Comparison of ENCODE assay signal across 2 cellular contexts in the genomic region with DNA sequence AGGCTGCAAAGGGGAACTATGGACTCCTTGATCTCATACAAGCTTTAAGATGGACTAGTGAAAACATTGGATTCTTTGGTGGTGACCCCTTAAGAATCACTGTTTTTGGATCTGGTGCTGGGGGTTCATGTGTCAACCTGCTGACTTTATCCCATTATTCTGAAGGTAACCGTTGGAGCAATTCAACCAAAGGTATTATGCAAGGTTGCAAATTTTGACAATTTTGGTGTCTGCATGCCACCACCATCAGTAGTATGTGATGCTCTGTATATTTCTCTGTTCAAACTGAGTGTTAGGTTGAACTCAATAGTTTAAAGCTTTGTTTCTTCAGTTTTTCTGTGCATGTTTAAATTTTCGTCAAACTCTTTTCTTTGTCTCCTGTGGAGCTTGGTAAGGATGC.
TF ChIP-seq lines count a peak whose summit lies in the region.

No MANE protein-coding gene starts in this region.

TF ChIP-seq in HepG2, 621 proteins besides CTCF, POLR2A, EP300 and RAD21 (continued from another document):
- TF ChIP-seq, protein P1, sequence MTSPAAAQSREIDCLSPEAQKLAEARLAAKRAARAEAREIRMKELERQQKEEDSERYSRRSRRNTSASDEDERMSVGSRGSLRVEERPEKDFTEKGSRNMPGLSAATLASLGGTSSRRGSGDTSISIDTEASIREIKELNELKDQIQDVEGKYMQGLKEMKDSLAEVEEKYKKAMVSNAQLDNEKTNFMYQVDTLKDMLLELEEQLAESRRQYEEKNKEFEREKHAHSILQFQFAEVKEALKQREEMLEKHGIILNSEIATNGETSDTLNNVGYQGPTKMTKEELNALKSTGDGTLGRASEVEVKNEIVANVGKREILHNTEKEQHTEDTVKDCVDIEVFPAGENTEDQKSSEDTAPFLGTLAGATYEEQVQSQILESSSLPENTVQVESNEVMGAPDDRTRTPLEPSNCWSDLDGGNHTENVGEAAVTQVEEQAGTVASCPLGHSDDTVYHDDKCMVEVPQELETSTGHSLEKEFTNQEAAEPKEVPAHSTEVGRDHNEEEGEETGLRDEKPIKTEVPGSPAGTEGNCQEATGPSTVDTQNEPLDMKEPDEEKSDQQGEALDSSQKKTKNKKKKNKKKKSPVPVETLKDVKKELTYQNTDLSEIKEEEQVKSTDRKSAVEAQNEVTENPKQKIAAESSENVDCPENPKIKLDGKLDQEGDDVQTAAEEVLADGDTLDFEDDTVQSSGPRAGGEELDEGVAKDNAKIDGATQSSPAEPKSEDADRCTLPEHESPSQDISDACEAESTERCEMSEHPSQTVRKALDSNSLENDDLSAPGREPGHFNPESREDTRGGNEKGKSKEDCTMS (CRISPR knock-in tag; conservative IDR thresholded peaks at IDR 0.05), result no peak
- TF ChIP-seq MIER3 (CRISPR knock-in tag; IDR thresholded peaks at IDR 0.05; ENCODE audit: borderline replicate concordance) (no peak), MAFK (conservative IDR thresholded peaks at IDR 0.05 in 1 of 2, IDR thresholded peaks at IDR 0.05 in 1 of 2; ENCODE audit: low read length in 2 of 2) (peak; percentile 72 to 81), NFIC (IDR thresholded peaks at IDR 0.05; ENCODE audit: low read length) (no peak), ZNF672 (CRISPR knock-in tag; IDR thresholded peaks at IDR 0.05) (no peak), ZNF33A (CRISPR knock-in tag; IDR thresholded peaks at IDR 0.05; ENCODE audit: borderline replicate concordance) (no peak), RBFOX2 (IDR thresholded peaks at IDR 0.05; ENCODE audit: low read depth, low read length) (no peak), HCFC1 (IDR thresholded peaks at IDR 0.05; ENCODE audit: low read depth, low read length) (no peak), SNAPC2 (CRISPR knock-in tag; IDR thresholded peaks at IDR 0.05) (no peak), KDM5A (IDR thresholded peaks at IDR 0.05; ENCODE audit: borderline replicate concordance, low read length) (no peak), ZNF10 (CRISPR knock-in tag; IDR thresholded peaks at IDR 0.05; ENCODE audit: borderline replicate concordance, low read depth) (no peak), MAFF (IDR thresholded peaks at IDR 0.05; ENCODE audit: low read depth, low read length) (peak; percentile 82)
- TF ChIP-seq, protein P2, sequence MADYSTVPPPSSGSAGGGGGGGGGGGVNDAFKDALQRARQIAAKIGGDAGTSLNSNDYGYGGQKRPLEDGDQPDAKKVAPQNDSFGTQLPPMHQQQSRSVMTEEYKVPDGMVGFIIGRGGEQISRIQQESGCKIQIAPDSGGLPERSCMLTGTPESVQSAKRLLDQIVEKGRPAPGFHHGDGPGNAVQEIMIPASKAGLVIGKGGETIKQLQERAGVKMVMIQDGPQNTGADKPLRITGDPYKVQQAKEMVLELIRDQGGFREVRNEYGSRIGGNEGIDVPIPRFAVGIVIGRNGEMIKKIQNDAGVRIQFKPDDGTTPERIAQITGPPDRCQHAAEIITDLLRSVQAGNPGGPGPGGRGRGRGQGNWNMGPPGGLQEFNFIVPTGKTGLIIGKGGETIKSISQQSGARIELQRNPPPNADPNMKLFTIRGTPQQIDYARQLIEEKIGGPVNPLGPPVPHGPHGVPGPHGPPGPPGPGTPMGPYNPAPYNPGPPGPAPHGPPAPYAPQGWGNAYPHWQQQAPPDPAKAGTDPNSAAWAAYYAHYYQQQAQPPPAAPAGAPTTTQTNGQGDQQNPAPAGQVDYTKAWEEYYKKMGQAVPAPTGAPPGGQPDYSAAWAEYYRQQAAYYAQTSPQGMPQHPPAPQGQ (CRISPR knock-in tag; IDR thresholded peaks at IDR 0.05; ENCODE audit: borderline replicate concordance), result no peak
- TF ChIP-seq, protein P3, sequence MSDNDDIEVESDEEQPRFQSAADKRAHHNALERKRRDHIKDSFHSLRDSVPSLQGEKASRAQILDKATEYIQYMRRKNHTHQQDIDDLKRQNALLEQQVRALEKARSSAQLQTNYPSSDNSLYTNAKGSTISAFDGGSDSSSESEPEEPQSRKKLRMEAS (IDR thresholded peaks at IDR 0.05), result no peak
TF ChIP-seq in HepG2: peak in this region for 2.

TF ChIP-seq in K562, 482 proteins besides CTCF, POLR2A, EP300 and RAD21 (continued from another document):
- TF ChIP-seq, protein P4, sequence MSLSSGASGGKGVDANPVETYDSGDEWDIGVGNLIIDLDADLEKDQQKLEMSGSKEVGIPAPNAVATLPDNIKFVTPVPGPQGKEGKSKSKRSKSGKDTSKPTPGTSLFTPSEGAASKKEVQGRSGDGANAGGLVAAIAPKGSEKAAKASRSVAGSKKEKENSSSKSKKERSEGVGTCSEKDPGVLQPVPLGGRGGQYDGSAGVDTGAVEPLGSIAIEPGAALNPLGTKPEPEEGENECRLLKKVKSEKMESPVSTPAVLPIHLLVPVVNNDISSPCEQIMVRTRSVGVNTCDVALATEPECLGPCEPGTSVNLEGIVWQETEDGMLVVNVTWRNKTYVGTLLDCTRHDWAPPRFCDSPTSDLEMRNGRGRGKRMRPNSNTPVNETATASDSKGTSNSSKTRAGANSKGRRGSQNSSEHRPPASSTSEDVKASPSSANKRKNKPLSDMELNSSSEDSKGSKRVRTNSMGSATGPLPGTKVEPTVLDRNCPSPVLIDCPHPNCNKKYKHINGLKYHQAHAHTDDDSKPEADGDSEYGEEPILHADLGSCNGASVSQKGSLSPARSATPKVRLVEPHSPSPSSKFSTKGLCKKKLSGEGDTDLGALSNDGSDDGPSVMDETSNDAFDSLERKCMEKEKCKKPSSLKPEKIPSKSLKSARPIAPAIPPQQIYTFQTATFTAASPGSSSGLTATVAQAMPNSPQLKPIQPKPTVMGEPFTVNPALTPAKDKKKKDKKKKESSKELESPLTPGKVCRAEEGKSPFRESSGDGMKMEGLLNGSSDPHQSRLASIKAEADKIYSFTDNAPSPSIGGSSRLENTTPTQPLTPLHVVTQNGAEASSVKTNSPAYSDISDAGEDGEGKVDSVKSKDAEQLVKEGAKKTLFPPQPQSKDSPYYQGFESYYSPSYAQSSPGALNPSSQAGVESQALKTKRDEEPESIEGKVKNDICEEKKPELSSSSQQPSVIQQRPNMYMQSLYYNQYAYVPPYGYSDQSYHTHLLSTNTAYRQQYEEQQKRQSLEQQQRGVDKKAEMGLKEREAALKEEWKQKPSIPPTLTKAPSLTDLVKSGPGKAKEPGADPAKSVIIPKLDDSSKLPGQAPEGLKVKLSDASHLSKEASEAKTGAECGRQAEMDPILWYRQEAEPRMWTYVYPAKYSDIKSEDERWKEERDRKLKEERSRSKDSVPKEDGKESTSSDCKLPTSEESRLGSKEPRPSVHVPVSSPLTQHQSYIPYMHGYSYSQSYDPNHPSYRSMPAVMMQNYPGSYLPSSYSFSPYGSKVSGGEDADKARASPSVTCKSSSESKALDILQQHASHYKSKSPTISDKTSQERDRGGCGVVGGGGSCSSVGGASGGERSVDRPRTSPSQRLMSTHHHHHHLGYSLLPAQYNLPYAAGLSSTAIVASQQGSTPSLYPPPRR (CRISPR knock-in tag; IDR thresholded peaks at IDR 0.05; ENCODE audit: borderline replicate concordance), result no peak
- peak; percentile 19; the same call in 1 of the 2 replicates for TF ChIP-seq MAFF (IDR thresholded peaks at IDR 0.05; ENCODE audit: low read length)
- 0 out of 2 replicates have a peak, but pooled peaks have one; percentile 11 for TF ChIP-seq C11orf30 (IDR thresholded peaks at IDR 0.05; ENCODE audit: low read depth)
- TF ChIP-seq ZNF431 (CRISPR knock-in tag; IDR thresholded peaks at IDR 0.05), result no peak
- no peak for TF ChIP-seq GTF2E2 (tag; IDR thresholded peaks at IDR 0.05)
- TF ChIP-seq, protein P5, sequence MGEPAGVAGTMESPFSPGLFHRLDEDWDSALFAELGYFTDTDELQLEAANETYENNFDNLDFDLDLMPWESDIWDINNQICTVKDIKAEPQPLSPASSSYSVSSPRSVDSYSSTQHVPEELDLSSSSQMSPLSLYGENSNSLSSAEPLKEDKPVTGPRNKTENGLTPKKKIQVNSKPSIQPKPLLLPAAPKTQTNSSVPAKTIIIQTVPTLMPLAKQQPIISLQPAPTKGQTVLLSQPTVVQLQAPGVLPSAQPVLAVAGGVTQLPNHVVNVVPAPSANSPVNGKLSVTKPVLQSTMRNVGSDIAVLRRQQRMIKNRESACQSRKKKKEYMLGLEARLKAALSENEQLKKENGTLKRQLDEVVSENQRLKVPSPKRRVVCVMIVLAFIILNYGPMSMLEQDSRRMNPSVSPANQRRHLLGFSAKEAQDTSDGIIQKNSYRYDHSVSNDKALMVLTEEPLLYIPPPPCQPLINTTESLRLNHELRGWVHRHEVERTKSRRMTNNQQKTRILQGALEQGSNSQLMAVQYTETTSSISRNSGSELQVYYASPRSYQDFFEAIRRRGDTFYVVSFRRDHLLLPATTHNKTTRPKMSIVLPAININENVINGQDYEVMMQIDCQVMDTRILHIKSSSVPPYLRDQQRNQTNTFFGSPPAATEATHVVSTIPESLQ (CRISPR knock-in tag; IDR thresholded peaks at IDR 0.05), result no peak
- TF ChIP-seq ZNF551 (CRISPR knock-in tag; IDR thresholded peaks at IDR 0.05), result no peak
- TF ChIP-seq, protein P6, sequence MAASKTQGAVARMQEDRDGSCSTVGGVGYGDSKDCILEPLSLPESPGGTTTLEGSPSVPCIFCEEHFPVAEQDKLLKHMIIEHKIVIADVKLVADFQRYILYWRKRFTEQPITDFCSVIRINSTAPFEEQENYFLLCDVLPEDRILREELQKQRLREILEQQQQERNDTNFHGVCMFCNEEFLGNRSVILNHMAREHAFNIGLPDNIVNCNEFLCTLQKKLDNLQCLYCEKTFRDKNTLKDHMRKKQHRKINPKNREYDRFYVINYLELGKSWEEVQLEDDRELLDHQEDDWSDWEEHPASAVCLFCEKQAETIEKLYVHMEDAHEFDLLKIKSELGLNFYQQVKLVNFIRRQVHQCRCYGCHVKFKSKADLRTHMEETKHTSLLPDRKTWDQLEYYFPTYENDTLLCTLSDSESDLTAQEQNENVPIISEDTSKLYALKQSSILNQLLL (CRISPR knock-in tag; IDR thresholded peaks at IDR 0.05; ENCODE audit: borderline replicate concordance), result no peak
- TF ChIP-seq, protein P7, sequence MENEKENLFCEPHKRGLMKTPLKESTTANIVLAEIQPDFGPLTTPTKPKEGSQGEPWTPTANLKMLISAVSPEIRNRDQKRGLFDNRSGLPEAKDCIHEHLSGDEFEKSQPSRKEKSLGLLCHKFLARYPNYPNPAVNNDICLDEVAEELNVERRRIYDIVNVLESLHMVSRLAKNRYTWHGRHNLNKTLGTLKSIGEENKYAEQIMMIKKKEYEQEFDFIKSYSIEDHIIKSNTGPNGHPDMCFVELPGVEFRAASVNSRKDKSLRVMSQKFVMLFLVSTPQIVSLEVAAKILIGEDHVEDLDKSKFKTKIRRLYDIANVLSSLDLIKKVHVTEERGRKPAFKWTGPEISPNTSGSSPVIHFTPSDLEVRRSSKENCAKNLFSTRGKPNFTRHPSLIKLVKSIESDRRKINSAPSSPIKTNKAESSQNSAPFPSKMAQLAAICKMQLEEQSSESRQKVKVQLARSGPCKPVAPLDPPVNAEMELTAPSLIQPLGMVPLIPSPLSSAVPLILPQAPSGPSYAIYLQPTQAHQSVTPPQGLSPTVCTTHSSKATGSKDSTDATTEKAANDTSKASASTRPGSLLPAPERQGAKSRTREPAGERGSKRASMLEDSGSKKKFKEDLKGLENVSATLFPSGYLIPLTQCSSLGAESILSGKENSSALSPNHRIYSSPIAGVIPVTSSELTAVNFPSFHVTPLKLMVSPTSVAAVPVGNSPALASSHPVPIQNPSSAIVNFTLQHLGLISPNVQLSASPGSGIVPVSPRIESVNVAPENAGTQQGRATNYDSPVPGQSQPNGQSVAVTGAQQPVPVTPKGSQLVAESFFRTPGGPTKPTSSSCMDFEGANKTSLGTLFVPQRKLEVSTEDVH (IDR thresholded peaks at IDR 0.05; ENCODE audit: low read depth, partially characterized antibody), result no peak
- TF ChIP-seq U2AF2 (optimal IDR thresholded peaks at IDR 0.05; ENCODE audit: low read depth, low read length), result no peak
- TF ChIP-seq MAFK (IDR thresholded peaks at IDR 0.05; ENCODE audit: low read length), result peak; percentile 43; the same call in 1 of the 2 replicates
- TF ChIP-seq, protein P8, sequence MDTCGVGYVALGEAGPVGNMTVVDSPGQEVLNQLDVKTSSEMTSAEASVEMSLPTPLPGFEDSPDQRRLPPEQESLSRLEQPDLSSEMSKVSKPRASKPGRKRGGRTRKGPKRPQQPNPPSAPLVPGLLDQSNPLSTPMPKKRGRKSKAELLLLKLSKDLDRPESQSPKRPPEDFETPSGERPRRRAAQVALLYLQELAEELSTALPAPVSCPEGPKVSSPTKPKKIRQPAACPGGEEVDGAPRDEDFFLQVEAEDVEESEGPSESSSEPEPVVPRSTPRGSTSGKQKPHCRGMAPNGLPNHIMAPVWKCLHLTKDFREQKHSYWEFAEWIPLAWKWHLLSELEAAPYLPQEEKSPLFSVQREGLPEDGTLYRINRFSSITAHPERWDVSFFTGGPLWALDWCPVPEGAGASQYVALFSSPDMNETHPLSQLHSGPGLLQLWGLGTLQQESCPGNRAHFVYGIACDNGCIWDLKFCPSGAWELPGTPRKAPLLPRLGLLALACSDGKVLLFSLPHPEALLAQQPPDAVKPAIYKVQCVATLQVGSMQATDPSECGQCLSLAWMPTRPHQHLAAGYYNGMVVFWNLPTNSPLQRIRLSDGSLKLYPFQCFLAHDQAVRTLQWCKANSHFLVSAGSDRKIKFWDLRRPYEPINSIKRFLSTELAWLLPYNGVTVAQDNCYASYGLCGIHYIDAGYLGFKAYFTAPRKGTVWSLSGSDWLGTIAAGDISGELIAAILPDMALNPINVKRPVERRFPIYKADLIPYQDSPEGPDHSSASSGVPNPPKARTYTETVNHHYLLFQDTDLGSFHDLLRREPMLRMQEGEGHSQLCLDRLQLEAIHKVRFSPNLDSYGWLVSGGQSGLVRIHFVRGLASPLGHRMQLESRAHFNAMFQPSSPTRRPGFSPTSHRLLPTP (IDR thresholded peaks at IDR 0.05; ENCODE audit: borderline replicate concordance, extremely low read depth, insufficient read length), result no peak
